In the genomic region with DNA sequence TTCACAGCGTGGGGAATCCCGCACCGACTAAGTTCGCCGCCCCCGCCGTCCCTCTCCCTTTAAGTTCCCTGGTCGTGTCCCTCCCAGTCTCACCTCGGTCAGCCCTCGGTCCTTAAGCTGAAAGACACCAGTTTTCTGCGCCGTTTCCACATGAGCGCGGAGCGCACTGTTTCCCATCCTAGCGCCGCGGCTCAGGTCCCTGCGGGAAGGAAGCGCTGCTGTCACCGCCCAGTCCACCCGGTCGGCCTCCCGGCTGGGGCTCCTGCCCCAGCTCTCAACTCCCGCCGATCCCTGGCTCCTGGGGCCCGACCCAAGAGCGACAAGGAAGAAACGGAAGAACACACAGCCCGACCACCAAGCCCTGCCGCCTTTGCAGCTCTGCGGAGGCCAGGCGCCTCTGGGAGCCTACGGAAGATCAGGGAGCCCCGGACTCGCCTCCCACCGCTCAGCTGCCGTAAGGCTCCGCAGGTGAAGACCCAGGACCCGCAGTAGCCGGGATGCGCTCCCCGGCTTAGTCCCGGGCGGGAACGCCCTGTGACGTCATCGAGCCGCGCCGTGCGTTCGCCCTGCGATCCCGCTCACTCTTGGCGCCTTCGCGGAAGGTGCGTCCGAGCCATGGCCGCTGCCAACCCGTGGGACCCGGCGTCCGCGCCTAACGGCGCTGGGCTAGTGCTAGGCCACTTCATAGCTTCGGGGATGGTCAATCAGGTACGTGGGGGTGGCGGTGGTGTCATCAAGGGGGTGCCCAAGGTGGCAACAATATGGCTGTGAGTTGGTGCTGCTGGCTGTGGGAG, we compare ENCODE assay signal across 8 cellular contexts. TPM values are rescaled to one million over a fixed set of nuclear protein-coding genes. Genes with fewer than 3 reads are reported as not detected.
DNase-seq lines count a peak whose midpoint lies in the region; ATAC-seq and TF ChIP-seq lines count a peak whose summit lies in the region.

A gene (plus strand): TSS at position 581 of the 794 bp plus-strand sequence. CDS start 35 bp downstream, at position 616.
A gene (minus strand): TSS at position 536 of the 794 bp plus-strand sequence. CDS start 359 bp downstream, at position 177.

- H3K27ac ChIP-seq in hepatocyte (peak within 1 kb of the TSS; percentile 94), aorta (ENCODE audit: low read depth in 1 of 2, low read length in 2 of 2) (peak within 1 kb of the TSS; percentile 3 to 82)

- H2AFZ ChIP-seq in hepatocyte: peak within 1 kb of the TSS; percentile 99

- no peak for TF ChIP-seq CTCF in astrocyte of the cerebellum (IDR thresholded peaks at IDR 0.05; ENCODE audit: low read depth, low read length, missing control alignments)
- no peak for TF ChIP-seq CTCF in hepatocyte (IDR thresholded peaks at IDR 0.05; ENCODE audit: poor library complexity)

- no peaks in the 10 kb centered on the region for H4K20me1 ChIP-seq in hepatocyte (ENCODE audit: insufficient read depth, poor library complexity, severe bottlenecking)

- H3K36me3 ChIP-seq in hepatocyte (replicated peaks; ENCODE audit: insufficient read depth, low read depth) (no peaks in the 10 kb centered on the region), aorta (ENCODE audit: control insufficient read depth in 1 of 2, insufficient read depth in 2 of 2, low read length in 1 of 2) (no peaks in the 10 kb centered on the region)

- peak; percentile 93 for TF ChIP-seq POLR2A in GM15510 (IDR thresholded peaks at IDR 0.05; ENCODE audit: borderline replicate concordance, extremely low read depth, insufficient read length)

- peaks cover 62% of the 10 kb centered on the region for H3K79me2 ChIP-seq in hepatocyte

- ATAC-seq in HG02840 (IDR thresholded peaks at IDR 0.05; ENCODE audit: low FRiP score, unreplicated experiment) (peak; percentile 75), aorta (ENCODE audit: low FRiP score) (peak; percentile 96)

- H3K27me3 ChIP-seq in hepatocyte: no peaks in the 10 kb centered on the region
- no peaks in the 10 kb centered on the region for H3K27me3 ChIP-seq in aorta (ENCODE audit: control insufficient read depth in 1 of 2, insufficient read depth in 2 of 2, low read length in 1 of 2)

- H3K4me3 ChIP-seq in astrocyte of the cerebellum (ENCODE audit: low read depth, low read length): peak within 1 kb of the TSS; percentile 94
- H3K4me3 ChIP-seq in hepatocyte: peak within 1 kb of the TSS; percentile 88
- H3K4me3 ChIP-seq in aorta (ENCODE audit: low read length in 2 of 2): peak within 1 kb of the TSS; percentile 79 to 82

- intact Hi-C loops in aorta (cut with DNase I): loop anchor here (5.0 to 10.0 kb wide), 2 partner anchors 96 to 104 kb away; no protein-coding TSS in a partner anchor

- peaks cover 12% of the 10 kb centered on the region for H3K4me1 ChIP-seq in hepatocyte (ENCODE audit: insufficient read depth)
- no peaks in the 10 kb centered on the region for H3K4me1 ChIP-seq in aorta (ENCODE audit: control insufficient read depth in 1 of 2, insufficient read depth in 2 of 2, low read length in 2 of 2)

- DNase-seq in NCI-H146 (lab: John Stamatoyannopoulos, UW): peak; percentile 85
- peak; percentile 79 for DNase-seq in T-helper 22 cell (ENCODE audit: low read depth)
- peak; percentile 53 for DNase-seq in astrocyte of the cerebellum (ENCODE audit: low read depth)
- peak; percentile 95 for DNase-seq in hepatocyte (ENCODE audit: low spot score)
- peak; percentile 58 for DNase-seq in renal cortical epithelial cell (ENCODE audit: low read depth)
- peak; percentile 93 to 97 for DNase-seq in aorta

- 1% methylated on average over 70 of the region's 71 CpGs for WGBS in hepatocyte (ENCODE audit: low lambda C conversion rate, missing lambda C conversion rate)
- WGBS in aorta, 2 donors: 0 to 1% methylated on average over 69 to 71 of the region's 71 CpGs

- H3K4me2 ChIP-seq in hepatocyte: peak within 1 kb of the TSS; percentile 80

- in situ Hi-C loops in astrocyte of the cerebellum (cut with HindIII; ENCODE audit: low sequenced_read_pairs): no loop called here

- H3K9me2 ChIP-seq in hepatocyte (replicated peaks; ENCODE audit: insufficient read depth): no peaks in the 10 kb centered on the region

- H3K9me3 ChIP-seq in hepatocyte (ENCODE audit: low read depth): no peaks in the 10 kb centered on the region
- H3K9me3 ChIP-seq in aorta (ENCODE audit: control insufficient read depth, low read length): no peaks in the 10 kb centered on the region

RNA-seq across cellular contexts. Expression of the first gene that starts in this region (rescaled TPM):
- total RNA-seq in hepatocyte (20.2 and 36.8 TPM in 2 replicates), renal cortical epithelial cell (35.3 and 92.9 TPM in 2 replicates), aorta (10 to 100 TPM; 16.0 to 21.9 TPM)
- polyA plus RNA-seq in hepatocyte (9.6 and 15.1 TPM in 2 replicates), aorta (10 to 100 TPM in 1 of 2 donors, 1 to 10 TPM in 1; 7.3 to 14.7 TPM)

RNA-seq across cellular contexts. Expression of the second gene that starts in this region (rescaled TPM):
- total RNA-seq in hepatocyte (19.4 and 19.6 TPM in 2 replicates), renal cortical epithelial cell (24.0 and 30.7 TPM in 2 replicates), aorta (10 to 100 TPM; 16.8 to 20.8 TPM)
- polyA plus RNA-seq in hepatocyte (13.7 and 14.1 TPM in 2 replicates), aorta (10 to 100 TPM in 1 of 2 donors, 1 to 10 TPM in 1; 5.1 to 10.2 TPM)

Comparison
In these comparisons a context has a peak if more than half of its experiments do, and no peak if none do; other contexts are left out.
1. Peak in every context shown above with its lines: DNase-seq, ATAC-seq, H3K4me3 ChIP-seq and H3K27ac ChIP-seq.